Comparison of ENCODE assay signal across 19 cellular contexts in the genomic region with DNA sequence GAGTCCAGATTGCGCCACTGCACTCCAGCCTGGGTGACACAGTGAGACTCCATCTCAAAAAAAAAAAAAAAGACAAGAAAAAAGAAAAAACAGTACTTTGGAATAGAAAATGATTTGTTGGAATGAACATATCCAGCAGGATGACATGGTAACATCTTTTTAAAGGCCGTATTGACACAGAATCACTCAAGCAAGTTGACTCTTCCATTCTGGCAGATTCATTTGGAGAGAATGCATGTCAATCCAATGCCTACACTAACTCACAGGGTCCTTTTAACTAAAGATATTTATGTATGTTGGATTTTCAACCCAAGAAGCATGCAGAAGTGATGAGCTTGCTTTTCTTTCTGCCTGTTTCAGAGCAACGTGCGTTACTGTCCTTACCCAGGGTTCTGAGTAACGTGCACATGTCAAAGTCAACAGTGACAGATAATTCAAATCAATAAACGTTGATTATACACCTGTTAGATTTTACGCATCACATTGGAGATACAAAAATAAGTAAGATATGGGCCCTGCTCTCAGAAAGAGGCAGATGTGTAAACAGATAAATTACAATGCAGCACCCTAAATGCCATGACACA.
DNase-seq lines count a peak whose midpoint lies in the region; ATAC-seq, FAIRE-seq and TF ChIP-seq lines count a peak whose summit lies in the region.
"Had no signal": no experiment of that assay in that cellular context is flagged by ENCODE, and none has a peak within 500 bp of the region (broad histone marks: within the 10 kb centered on the region; RNA-seq: fewer than 3 reads in every experiment).

No MANE protein-coding gene starts in this region.

- no peak overlapping the region for H3K4me3 ChIP-seq in HepG2 (replicated peaks in 1 of 3; ENCODE audit: insufficient read depth in 1 of 3, low read depth in 2 of 3, low read length in 3 of 3)
- H3K4me3 ChIP-seq in right lobe of liver, result no peak overlapping the region
- H3K4me3 ChIP-seq in PC-9, result no peak overlapping the region
- no peak overlapping the region for H3K4me3 ChIP-seq in osteoblast (ENCODE audit: insufficient read depth, low read length)
- H3K4me3 ChIP-seq: BLaER1 treated with 17β-estradiol and CSF1 and Interleukin-3, amounts not matched to agents 10 nM and 100 nM; GM23338 had no signal

- in situ Hi-C loops in HepG2 (cut with HindIII; ENCODE audit: extremely low pct_ligation_motif_present, low pct_unique_long_range_greater_than_20kb), result no loop called here

- no peak overlapping the region for H3K4me2 ChIP-seq in HepG2 (ENCODE audit: low read depth, low read length)
- no peak overlapping the region for H3K4me2 ChIP-seq in PC-9
- no peak overlapping the region for H3K4me2 ChIP-seq in osteoblast (ENCODE audit: insufficient read depth, low read length)
- H3K4me2 ChIP-seq: BLaER1 treated with 17β-estradiol and CSF1 and Interleukin-3, amounts not matched to agents 10 nM and 100 nM; GM23338 had no signal

- H2AFZ ChIP-seq in HepG2 (ENCODE audit: low read length), result no peak overlapping the region
- no peak overlapping the region for H2AFZ ChIP-seq in PC-9
- H2AFZ ChIP-seq in osteoblast (ENCODE audit: low read length), result no peak overlapping the region
- H2AFZ ChIP-seq: GM23338 had no signal

- no peaks in the 10 kb centered on the region; the same call in 1 of the 2 replicates for H3K9me2 ChIP-seq in PC-9 (ENCODE audit: insufficient read depth)

- H3K79me2 ChIP-seq in HepG2 (ENCODE audit: insufficient read depth, low read length) (no peaks in the 10 kb centered on the region), PC-9 (ENCODE audit: low read depth) (0 out of 2 replicates have a peak, but pooled peaks cover 5% of the 10 kb centered on the region), osteoblast (ENCODE audit: insufficient read depth, low read length) (no peaks in the 10 kb centered on the region)

- H3K9ac ChIP-seq in HepG2 (ENCODE audit: insufficient read depth, low read depth, low read length), result no peak overlapping the region
- H3K9ac ChIP-seq: BLaER1 treated with 17β-estradiol and CSF1 and Interleukin-3, amounts not matched to agents 10 nM and 100 nM had no signal

- CTCF ChIA-PET in HepG2 (lab: Yijun Ruan, JAX; ENCODE audit: low intra/inter-chr PET ratio, low total read pairs), result no interaction called here
- CTCF ChIA-PET in PC-9 (lab: Charles Lee), result interaction anchor here (0.6 kb wide), 1 partner anchor 1001 kb away, joined by 3 read pairs; no protein-coding TSS in a partner anchor

- 89% methylated on average over 7 of the region's 7 CpGs for WGBS in HepG2 (ENCODE audit: low lambda C conversion rate)
- WGBS in right lobe of liver (ENCODE audit: insufficient coverage, low coverage, low lambda C conversion rate, missing lambda C conversion rate), result 62% methylated on average over 6 of the region's 7 CpGs

- no peak for FAIRE-seq in HepG2 (lab: Jason Lieb, UNC)
- FAIRE-seq: D721Med, G401.6, GM12892, GM18507, H54 had no signal

- H4K20me1 ChIP-seq in HepG2 (ENCODE audit: insufficient read depth, low read length) (no peaks in the 10 kb centered on the region), PC-9 (ENCODE audit: insufficient read depth) (no peaks in the 10 kb centered on the region), osteoblast (ENCODE audit: insufficient read depth, low read length) (no peaks in the 10 kb centered on the region)
- H4K20me1 ChIP-seq: BLaER1 treated with 17β-estradiol and CSF1 and Interleukin-3, amounts not matched to agents 10 nM and 100 nM had no signal

- intact Hi-C loops in HepG2 (cut with micrococcal nuclease; ENCODE audit: unreplicated experiment), result no loop called here
- intact Hi-C loops in right lobe of liver (cut with DNase I), result no loop called here
- intact Hi-C loops in PC-9 (cut with micrococcal nuclease; ENCODE audit: unreplicated experiment), result loop anchor here (10.0 kb wide), 1 partner anchor 117 kb away; the partner anchor contains the start of gene TMEM212

- no peak for DNase-seq in HepG2 (ENCODE audit: low spot score)
- DNase-seq in right lobe of liver, result no peak
- no peak for DNase-seq in PC-9
- DNase-seq in osteoblast (ENCODE audit: insufficient read length, low spot score, missing footprints), result peak; percentile 3
- DNase-seq in NOMO-1 treated with DMSO at 0.1 percent for 48 hours (lab: John Stamatoyannopoulos, UW; ENCODE audit: unreplicated experiment), result no peak
- DNase-seq in CD1c-positive myeloid dendritic cell (ENCODE audit: extremely low spot score), result no peak
- DNase-seq: 8988T; CD4-positive, CD25-positive, alpha-beta regulatory T cell; CD8-positive, alpha-beta memory T cell; COR-L47; HCEC 1CT had no signal

- H3K9me3 ChIP-seq in HepG2 (ENCODE audit: low read length) (no peaks in the 10 kb centered on the region), right lobe of liver (no peaks in the 10 kb centered on the region), PC-9 (ENCODE audit: insufficient read depth, low read depth) (peaks cover 9% of the 10 kb centered on the region), osteoblast (ENCODE audit: low read depth, low read length) (no peaks in the 10 kb centered on the region)

- ATAC-seq in HepG2 (no peak), right lobe of liver (no peak), GM21526 (IDR thresholded peaks at IDR 0.05; ENCODE audit: low FRiP score, unreplicated experiment) (no peak)
- ATAC-seq: GM23338 had no signal

- POLR2A ChIA-PET in HepG2 (lab: Yijun Ruan, JAX), result interaction anchor here (1.1 kb wide), 1 partner anchor 10 kb away, joined by 3 read pairs; no protein-coding TSS in a partner anchor
- POLR2A ChIA-PET in PC-9 (lab: Charles Lee; ENCODE audit: unreplicated experiment), result no interaction called here

- TF ChIP-seq RAD21 in HepG2 (CRISPR knock-in tag; IDR thresholded peaks at IDR 0.05), result no peak

- H3K27ac ChIP-seq in HepG2 (ENCODE audit: extremely low read length, insufficient read depth, low read length) (no peak overlapping the region), right lobe of liver (no peak overlapping the region), PC-9 (peak overlapping the region; percentile 4; the same call in 1 of the 2 replicates), osteoblast (ENCODE audit: low read depth, low read length) (no peak overlapping the region)
- H3K27ac ChIP-seq: BLaER1 treated with 17β-estradiol and CSF1 and Interleukin-3, amounts not matched to agents 10 nM and 100 nM had no signal

- peaks cover 77% of the 10 kb centered on the region for H3K4me1 ChIP-seq in HepG2 (ENCODE audit: insufficient read depth, low read length)
- peaks cover 0 to 32% (median 11%) of the 10 kb centered on the region in 4 donors for H3K4me1 ChIP-seq in right lobe of liver
- peaks cover 49% of the 10 kb centered on the region for H3K4me1 ChIP-seq in PC-9 (replicated peaks; ENCODE audit: insufficient read depth)
- peaks cover 14% of the 10 kb centered on the region for H3K4me1 ChIP-seq in osteoblast (ENCODE audit: insufficient read depth, low read length)

- peaks cover 24% of the 10 kb centered on the region for H3F3A ChIP-seq in PC-9 (ENCODE audit: insufficient read depth, low read depth)

- H3K36me3 ChIP-seq in HepG2 (replicated peaks in 1 of 2; ENCODE audit: control insufficient read depth in 1 of 2, insufficient read depth in 2 of 2, low read length in 2 of 2) (no peaks in the 10 kb centered on the region), right lobe of liver (no peaks in the 10 kb centered on the region), PC-9 (ENCODE audit: low read depth) (no peaks in the 10 kb centered on the region; the same call in 1 of the 2 replicates), osteoblast (ENCODE audit: insufficient read depth, low read length) (no peaks in the 10 kb centered on the region)
- H3K36me3 ChIP-seq: BLaER1 treated with 17β-estradiol and CSF1 and Interleukin-3, amounts not matched to agents 10 nM and 100 nM had no signal

- TF ChIP-seq POLR2A in HepG2 (IDR thresholded peaks at IDR 0.05; ENCODE audit: insufficient read depth in 1 of 2, low read depth in 2 of 2, low read length in 2 of 2) (no peak), right lobe of liver (IDR thresholded peaks at IDR 0.05) (no peak)

- H3K27me3 ChIP-seq in HepG2 (ENCODE audit: control insufficient read depth in 1 of 2, insufficient read depth in 2 of 2, low read length in 2 of 2) (no peaks in the 10 kb centered on the region), right lobe of liver (no peaks in the 10 kb centered on the region), PC-9 (ENCODE audit: insufficient read depth, low read depth) (no peaks in the 10 kb centered on the region), osteoblast (ENCODE audit: insufficient read depth, low read length) (no peaks in the 10 kb centered on the region)
- H3K27me3 ChIP-seq: BLaER1 treated with 17β-estradiol and CSF1 and Interleukin-3, amounts not matched to agents 10 nM and 100 nM had no signal

- TF ChIP-seq EP300 in HepG2 (IDR thresholded peaks at IDR 0.05; ENCODE audit: low read depth in 2 of 2, low read length in 2 of 2) (no peak), HepG2 (CRISPR knock-in tag; IDR thresholded peaks at IDR 0.05; ENCODE audit: borderline replicate concordance) (no peak)

- TF ChIP-seq CTCF in HepG2 (CRISPR knock-in tag; IDR thresholded peaks at IDR 0.05), result no peak
- TF ChIP-seq CTCF in right lobe of liver (IDR thresholded peaks at IDR 0.05), result no peak
- no peak for TF ChIP-seq CTCF in PC-9 (conservative IDR thresholded peaks at IDR 0.05)
- no peak for TF ChIP-seq CTCF in osteoblast (IDR thresholded peaks at IDR 0.05; ENCODE audit: extremely low read depth, low read depth, low read length)

- BruUV-seq in HepG2 (replicated peaks; lab: Mats Ljungman, UMichigan), result no TSS peak
- BruUV-seq in PC-9 (replicated peaks; lab: Mats Ljungman, UMichigan), result no TSS peak

TF ChIP-seq in HepG2, 621 proteins besides CTCF, POLR2A, EP300 and RAD21:
- TF ChIP-seq ZNF607 (CRISPR knock-in tag; IDR thresholded peaks at IDR 0.05; ENCODE audit: borderline replicate concordance), result no peak
- TF ChIP-seq MAFK (conservative IDR thresholded peaks at IDR 0.05 in 1 of 2, IDR thresholded peaks at IDR 0.05 in 1 of 2; ENCODE audit: low read length in 2 of 2), result peak; percentile 61 to 73
- peak; percentile 56; the same call in 1 of the 2 replicates for TF ChIP-seq MAFF (IDR thresholded peaks at IDR 0.05; ENCODE audit: low read depth, low read length)
- TF ChIP-seq, protein P1, sequence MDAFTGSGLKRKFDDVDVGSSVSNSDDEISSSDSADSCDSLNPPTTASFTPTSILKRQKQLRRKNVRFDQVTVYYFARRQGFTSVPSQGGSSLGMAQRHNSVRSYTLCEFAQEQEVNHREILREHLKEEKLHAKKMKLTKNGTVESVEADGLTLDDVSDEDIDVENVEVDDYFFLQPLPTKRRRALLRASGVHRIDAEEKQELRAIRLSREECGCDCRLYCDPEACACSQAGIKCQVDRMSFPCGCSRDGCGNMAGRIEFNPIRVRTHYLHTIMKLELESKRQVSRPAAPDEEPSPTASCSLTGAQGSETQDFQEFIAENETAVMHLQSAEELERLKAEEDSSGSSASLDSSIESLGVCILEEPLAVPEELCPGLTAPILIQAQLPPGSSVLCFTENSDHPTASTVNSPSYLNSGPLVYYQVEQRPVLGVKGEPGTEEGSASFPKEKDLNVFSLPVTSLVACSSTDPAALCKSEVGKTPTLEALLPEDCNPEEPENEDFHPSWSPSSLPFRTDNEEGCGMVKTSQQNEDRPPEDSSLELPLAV (CRISPR knock-in tag; conservative IDR thresholded peaks at IDR 0.05; ENCODE audit: low read depth), result no peak
